ENCODE assay signal across 18 cellular contexts in the genomic region with DNA sequence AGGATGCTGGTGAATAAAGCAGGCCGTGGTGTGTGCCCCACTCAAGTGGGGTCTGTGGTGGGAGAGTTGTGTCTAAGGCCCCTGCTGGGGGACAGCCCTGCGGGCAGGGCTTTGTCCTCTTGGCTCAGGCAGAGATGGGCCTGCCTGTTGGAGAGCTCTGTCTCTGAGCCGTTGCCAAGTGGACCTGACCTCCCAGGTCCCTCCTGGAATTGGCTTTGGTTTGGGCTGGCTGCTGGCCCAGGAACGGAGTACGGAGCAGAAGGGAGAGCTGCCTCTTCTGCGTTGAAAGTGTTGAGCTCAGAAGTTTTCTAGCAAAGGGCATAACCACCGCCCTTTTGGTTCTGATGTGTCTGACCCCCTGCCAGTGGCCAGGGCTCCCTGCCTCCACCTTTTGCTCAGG.
A peak's percentile ranks its signal among the peaks of the same experiment; 100 is the strongest.
DNase-seq lines count a peak whose midpoint lies in the region; ATAC-seq and TF ChIP-seq lines count a peak whose summit lies in the region.
"Had no signal": no experiment of that assay in that cellular context is flagged by ENCODE, and none has a peak within 500 bp of the region (broad histone marks: within the 10 kb centered on the region; RNA-seq: fewer than 3 reads in every experiment).

No MANE protein-coding gene starts in this region.

- POLR2A ChIA-PET in T-cell (lab: Charles Lee) = no interaction called here

- H3K27ac ChIP-seq in right cardiac atrium (ENCODE audit: low read length) = no peak overlapping the region
- H3K27ac ChIP-seq: KMS-11, parathyroid adenoma had no signal

- no peaks in the 10 kb centered on the region for H3K9me3 ChIP-seq in right cardiac atrium (ENCODE audit: control insufficient read depth, low read length)
- H3K9me3 ChIP-seq in MG63 = no peaks in the 10 kb centered on the region
- H3K9me3 ChIP-seq: BE2C had no signal

- no peaks in the 10 kb centered on the region for H3K4me1 ChIP-seq in right cardiac atrium (ENCODE audit: control insufficient read depth, insufficient read depth, low read length)
- H3K4me1 ChIP-seq: BE2C, parathyroid adenoma had no signal

- intact Hi-C loops in right cardiac atrium (cut with DNase I) = no loop called here

- no peak overlapping the region for H3K4me3 ChIP-seq in LNCaP clone FGC (ENCODE audit: low read depth, low read length)
- no peak overlapping the region for H3K4me3 ChIP-seq in cardiac fibroblast (replicated peaks in 1 of 2; ENCODE audit: low read depth in 2 of 2, low read length in 2 of 2)
- H3K4me3 ChIP-seq in right cardiac atrium (ENCODE audit: low read length) = no peak overlapping the region
- H3K4me3 ChIP-seq in skeletal muscle cell (ENCODE audit: low read depth, low read length) = no peak overlapping the region
- no peak overlapping the region for H3K4me3 ChIP-seq in MG63

- H3K36me3 Mint-ChIP-seq in T-cell = peaks cover 31% of the 10 kb centered on the region

- no peaks in the 10 kb centered on the region for H3K4me1 Mint-ChIP-seq in T-cell

- CTCF ChIA-PET in T-cell (lab: Charles Lee) = no interaction called here

- peak; percentile 88 for DNase-seq in LNCaP clone FGC (ENCODE audit: low read depth)
- peak; percentile 15 to 59 for DNase-seq in cardiac fibroblast (ENCODE audit: low read depth in 2 of 2)
- peak; percentile 71 to 89 (median 89) for DNase-seq in right cardiac atrium
- DNase-seq in skeletal muscle cell (ENCODE audit: low read depth) = peak; percentile 34
- no peak for DNase-seq in foreskin melanocyte
- no peak for DNase-seq in T-cell
- DNase-seq in MG63 = no peak
- DNase-seq: activated CD8-positive, alpha-beta T cell treated with anti-CD3 and anti-CD28 coated beads, Interleukin-2, amount 10 ng/mL, durations not matched to agents 7 days and 5 days; activated effector memory CD4-positive, alpha-beta T cell treated with anti-CD3 and anti-CD28 coated beads, Interleukin-2, amount 50 U/mL, for 16 hours; BE2C; central memory CD4-positive, alpha-beta T cell; EL; NCI-H187 treated with DMSO at 0.1 percent for 48 hours; SIG-M5; stimulated activated CD4-positive, alpha-beta T cell treated with anti-CD3 and anti-CD28 coated beads, Interleukin-2, amount 100 ng/mL, for 24 hours had no signal

- ATAC-seq in right cardiac atrium (peak; percentile 50 to 65), HG03521 (IDR thresholded peaks at IDR 0.05; ENCODE audit: unreplicated experiment) (no peak), T-cell (replicated peaks in 1 of 4) (no peak)
- ATAC-seq: activated CD8-positive, alpha-beta T cell treated with anti-CD3 and anti-CD28 coated beads, Interleukin-2, amount 10 ng/mL, durations not matched to agents 7 days and 5 days had no signal

- 44% methylated on average over 7 of the region's 7 CpGs for WGBS in right cardiac atrium

- H3K36me3 ChIP-seq in MG63 = no peaks in the 10 kb centered on the region; the same call in 1 of the 2 replicates
- H3K36me3 ChIP-seq: BE2C had no signal

- H3K27me3 ChIP-seq in right cardiac atrium (ENCODE audit: control insufficient read depth, insufficient read depth) (no peaks in the 10 kb centered on the region), MG63 (no peaks in the 10 kb centered on the region)
- H3K27me3 ChIP-seq: BE2C had no signal

- TF ChIP-seq CTCF in LNCaP clone FGC (IDR thresholded peaks at IDR 0.05; ENCODE audit: control insufficient read depth, extremely low read depth, insufficient read depth) = no peak
- no peak for TF ChIP-seq CTCF in cardiac fibroblast (IDR thresholded peaks at IDR 0.05; ENCODE audit: low read depth, low read length)

- H3K9me3 Mint-ChIP-seq in T-cell = no peaks in the 10 kb centered on the region

- no peak overlapping the region for H3K27ac Mint-ChIP-seq in T-cell
- H3K27ac Mint-ChIP-seq: activated CD8-positive, alpha-beta T cell treated with anti-CD3 and anti-CD28 coated beads, Interleukin-2, amount 10 ng/mL, durations not matched to agents 7 days and 5 days had no signal

- H3K27me3 Mint-ChIP-seq in T-cell = no peaks in the 10 kb centered on the region

- no peak overlapping the region for H3K4me3 Mint-ChIP-seq in T-cell
- H3K4me3 Mint-ChIP-seq: activated CD8-positive, alpha-beta T cell treated with anti-CD3 and anti-CD28 coated beads, Interleukin-2, amount 10 ng/mL, durations not matched to agents 7 days and 5 days had no signal

Comparison
In these comparisons a context has a peak if more than half of its experiments do, and no peak if none do; other contexts are left out.
1. DNase-seq: peak in LNCaP clone FGC (single experiment), cardiac fibroblast (2 of 2), right cardiac atrium (3 of 3) and skeletal muscle cell (single experiment); none in foreskin melanocyte (single experiment), T-cell (0 of 34) and MG63 (single experiment).
2. ATAC-seq: peak in right cardiac atrium (2 of 2); none in HG03521 (single experiment) and T-cell (0 of 4).